In the genomic region with DNA sequence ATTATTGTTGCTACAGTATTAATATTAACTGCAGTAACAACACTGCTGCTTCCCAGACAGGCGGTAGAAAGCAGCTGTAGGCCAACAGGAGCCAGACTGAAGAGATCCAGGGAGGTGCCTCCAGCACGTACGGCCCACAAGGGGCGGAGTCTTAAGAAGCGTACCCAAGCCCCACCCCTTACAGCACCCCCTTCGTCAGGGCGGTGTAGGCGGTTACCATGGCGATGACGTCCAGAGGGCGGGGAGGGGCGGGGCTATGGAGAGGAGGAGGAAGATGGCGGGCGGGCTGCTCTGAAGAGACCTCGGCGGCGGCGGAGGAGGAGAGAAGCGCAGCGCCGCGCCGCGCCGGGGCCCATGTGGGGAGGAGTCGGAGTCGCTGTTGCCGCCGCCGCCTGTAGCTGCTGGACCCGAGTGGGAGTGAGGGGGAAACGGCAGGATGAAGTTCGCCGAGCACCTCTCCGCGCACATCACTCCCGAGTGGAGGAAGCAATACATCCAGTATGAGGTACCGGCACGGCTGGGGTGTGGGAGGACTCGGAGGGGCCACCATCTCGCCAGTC, we compare ENCODE assay signal across 1 cellular context.
TF ChIP-seq lines count a peak whose summit lies in the region.

Gene XPR1 (plus strand): TSS at position 257 of the 560 bp plus-strand sequence. CDS start 180 bp downstream, at position 437.

TF ChIP-seq in HepG2, 621 proteins besides CTCF, POLR2A, EP300 and RAD21 (continued from another document and continues in another):
- TF ChIP-seq, protein P1, sequence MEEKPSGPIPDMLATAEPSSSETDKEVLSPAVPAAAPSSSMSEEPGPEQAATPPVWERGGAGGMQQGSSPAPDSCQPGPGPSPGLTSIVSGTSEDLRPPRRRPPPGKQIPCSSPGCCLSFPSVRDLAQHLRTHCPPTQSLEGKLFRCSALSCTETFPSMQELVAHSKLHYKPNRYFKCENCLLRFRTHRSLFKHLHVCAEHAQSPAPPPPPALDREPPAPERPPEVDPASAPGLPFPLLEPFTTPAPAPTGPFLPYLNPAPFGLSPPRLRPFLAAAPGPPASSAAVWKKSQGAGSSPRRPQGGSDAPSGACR (CRISPR knock-in tag; IDR thresholded peaks at IDR 0.05) = no peak
- TF ChIP-seq NCOA2 (CRISPR knock-in tag; IDR thresholded peaks at IDR 0.05) (no peak), ZNF672 (CRISPR knock-in tag; IDR thresholded peaks at IDR 0.05) (no peak), RARG (CRISPR knock-in tag; IDR thresholded peaks at IDR 0.05; ENCODE audit: low read depth) (no peak), ZNF724P (CRISPR knock-in tag; IDR thresholded peaks at IDR 0.05; ENCODE audit: borderline replicate concordance) (no peak), FOSL2 (CRISPR knock-in tag; IDR thresholded peaks at IDR 0.05) (no peak), ZNF232 (CRISPR knock-in tag; IDR thresholded peaks at IDR 0.05; ENCODE audit: borderline replicate concordance) (no peak), ZNF713 (CRISPR knock-in tag; IDR thresholded peaks at IDR 0.05) (no peak), NFE2L1 (CRISPR knock-in tag; IDR thresholded peaks at IDR 0.05; ENCODE audit: borderline replicate concordance) (no peak), JDP2 (CRISPR knock-in tag; IDR thresholded peaks at IDR 0.05; ENCODE audit: borderline replicate concordance) (no peak), AHR (CRISPR knock-in tag; IDR thresholded peaks at IDR 0.05) (no peak), KLF12 (CRISPR knock-in tag; IDR thresholded peaks at IDR 0.05; ENCODE audit: borderline replicate concordance) (no peak), ZNF674 (CRISPR knock-in tag; IDR thresholded peaks at IDR 0.05; ENCODE audit: low read depth) (no peak), ZNF30 (CRISPR knock-in tag; IDR thresholded peaks at IDR 0.05) (no peak), ZUFSP (CRISPR knock-in tag; IDR thresholded peaks at IDR 0.05; ENCODE audit: borderline replicate concordance) (no peak), ZNF234 (CRISPR knock-in tag; conservative IDR thresholded peaks at IDR 0.05) (no peak), HMG20A (CRISPR knock-in tag; IDR thresholded peaks at IDR 0.05; ENCODE audit: borderline replicate concordance) (no peak), CENPX (CRISPR knock-in tag; IDR thresholded peaks at IDR 0.05) (no peak), ZBTB42 (CRISPR knock-in tag; IDR thresholded peaks at IDR 0.05) (no peak), SNAPC2 (CRISPR knock-in tag; IDR thresholded peaks at IDR 0.05) (no peak; the same call in 1 of the 2 replicates), ZNF577 (CRISPR knock-in tag; IDR thresholded peaks at IDR 0.05; ENCODE audit: borderline replicate concordance, low read depth) (no peak)
- TF ChIP-seq, protein P2, sequence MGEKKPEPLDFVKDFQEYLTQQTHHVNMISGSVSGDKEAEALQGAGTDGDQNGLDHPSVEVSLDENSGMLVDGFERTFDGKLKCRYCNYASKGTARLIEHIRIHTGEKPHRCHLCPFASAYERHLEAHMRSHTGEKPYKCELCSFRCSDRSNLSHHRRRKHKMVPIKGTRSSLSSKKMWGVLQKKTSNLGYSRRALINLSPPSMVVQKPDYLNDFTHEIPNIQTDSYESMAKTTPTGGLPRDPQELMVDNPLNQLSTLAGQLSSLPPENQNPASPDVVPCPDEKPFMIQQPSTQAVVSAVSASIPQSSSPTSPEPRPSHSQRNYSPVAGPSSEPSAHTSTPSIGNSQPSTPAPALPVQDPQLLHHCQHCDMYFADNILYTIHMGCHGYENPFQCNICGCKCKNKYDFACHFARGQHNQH (CRISPR knock-in tag; IDR thresholded peaks at IDR 0.05) = peak; percentile 60; the same call in 1 of the 2 replicates
- TF ChIP-seq, protein P3, sequence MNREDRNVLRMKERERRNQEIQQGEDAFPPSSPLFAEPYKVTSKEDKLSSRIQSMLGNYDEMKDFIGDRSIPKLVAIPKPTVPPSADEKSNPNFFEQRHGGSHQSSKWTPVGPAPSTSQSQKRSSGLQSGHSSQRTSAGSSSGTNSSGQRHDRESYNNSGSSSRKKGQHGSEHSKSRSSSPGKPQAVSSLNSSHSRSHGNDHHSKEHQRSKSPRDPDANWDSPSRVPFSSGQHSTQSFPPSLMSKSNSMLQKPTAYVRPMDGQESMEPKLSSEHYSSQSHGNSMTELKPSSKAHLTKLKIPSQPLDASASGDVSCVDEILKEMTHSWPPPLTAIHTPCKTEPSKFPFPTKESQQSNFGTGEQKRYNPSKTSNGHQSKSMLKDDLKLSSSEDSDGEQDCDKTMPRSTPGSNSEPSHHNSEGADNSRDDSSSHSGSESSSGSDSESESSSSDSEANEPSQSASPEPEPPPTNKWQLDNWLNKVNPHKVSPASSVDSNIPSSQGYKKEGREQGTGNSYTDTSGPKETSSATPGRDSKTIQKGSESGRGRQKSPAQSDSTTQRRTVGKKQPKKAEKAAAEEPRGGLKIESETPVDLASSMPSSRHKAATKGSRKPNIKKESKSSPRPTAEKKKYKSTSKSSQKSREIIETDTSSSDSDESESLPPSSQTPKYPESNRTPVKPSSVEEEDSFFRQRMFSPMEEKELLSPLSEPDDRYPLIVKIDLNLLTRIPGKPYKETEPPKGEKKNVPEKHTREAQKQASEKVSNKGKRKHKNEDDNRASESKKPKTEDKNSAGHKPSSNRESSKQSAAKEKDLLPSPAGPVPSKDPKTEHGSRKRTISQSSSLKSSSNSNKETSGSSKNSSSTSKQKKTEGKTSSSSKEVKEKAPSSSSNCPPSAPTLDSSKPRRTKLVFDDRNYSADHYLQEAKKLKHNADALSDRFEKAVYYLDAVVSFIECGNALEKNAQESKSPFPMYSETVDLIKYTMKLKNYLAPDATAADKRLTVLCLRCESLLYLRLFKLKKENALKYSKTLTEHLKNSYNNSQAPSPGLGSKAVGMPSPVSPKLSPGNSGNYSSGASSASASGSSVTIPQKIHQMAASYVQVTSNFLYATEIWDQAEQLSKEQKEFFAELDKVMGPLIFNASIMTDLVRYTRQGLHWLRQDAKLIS (CRISPR knock-in tag; IDR thresholded peaks at IDR 0.05) = no peak
- TF ChIP-seq, protein P4, sequence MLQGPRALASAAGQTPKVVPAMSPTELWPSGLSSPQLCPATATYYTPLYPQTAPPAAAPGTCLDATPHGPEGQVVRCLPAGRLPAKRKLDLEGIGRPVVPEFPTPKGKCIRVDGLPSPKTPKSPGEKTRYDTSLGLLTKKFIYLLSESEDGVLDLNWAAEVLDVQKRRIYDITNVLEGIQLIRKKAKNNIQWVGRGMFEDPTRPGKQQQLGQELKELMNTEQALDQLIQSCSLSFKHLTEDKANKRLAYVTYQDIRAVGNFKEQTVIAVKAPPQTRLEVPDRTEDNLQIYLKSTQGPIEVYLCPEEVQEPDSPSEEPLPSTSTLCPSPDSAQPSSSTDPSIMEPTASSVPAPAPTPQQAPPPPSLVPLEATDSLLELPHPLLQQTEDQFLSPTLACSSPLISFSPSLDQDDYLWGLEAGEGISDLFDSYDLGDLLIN (CRISPR knock-in tag; IDR thresholded peaks at IDR 0.05; ENCODE audit: borderline replicate concordance) = no peak
- TF ChIP-seq, protein P5, sequence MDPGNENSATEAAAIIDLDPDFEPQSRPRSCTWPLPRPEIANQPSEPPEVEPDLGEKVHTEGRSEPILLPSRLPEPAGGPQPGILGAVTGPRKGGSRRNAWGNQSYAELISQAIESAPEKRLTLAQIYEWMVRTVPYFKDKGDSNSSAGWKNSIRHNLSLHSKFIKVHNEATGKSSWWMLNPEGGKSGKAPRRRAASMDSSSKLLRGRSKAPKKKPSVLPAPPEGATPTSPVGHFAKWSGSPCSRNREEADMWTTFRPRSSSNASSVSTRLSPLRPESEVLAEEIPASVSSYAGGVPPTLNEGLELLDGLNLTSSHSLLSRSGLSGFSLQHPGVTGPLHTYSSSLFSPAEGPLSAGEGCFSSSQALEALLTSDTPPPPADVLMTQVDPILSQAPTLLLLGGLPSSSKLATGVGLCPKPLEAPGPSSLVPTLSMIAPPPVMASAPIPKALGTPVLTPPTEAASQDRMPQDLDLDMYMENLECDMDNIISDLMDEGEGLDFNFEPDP (CRISPR knock-in tag; conservative IDR thresholded peaks at IDR 0.05) = no peak
- TF ChIP-seq, protein P6, sequence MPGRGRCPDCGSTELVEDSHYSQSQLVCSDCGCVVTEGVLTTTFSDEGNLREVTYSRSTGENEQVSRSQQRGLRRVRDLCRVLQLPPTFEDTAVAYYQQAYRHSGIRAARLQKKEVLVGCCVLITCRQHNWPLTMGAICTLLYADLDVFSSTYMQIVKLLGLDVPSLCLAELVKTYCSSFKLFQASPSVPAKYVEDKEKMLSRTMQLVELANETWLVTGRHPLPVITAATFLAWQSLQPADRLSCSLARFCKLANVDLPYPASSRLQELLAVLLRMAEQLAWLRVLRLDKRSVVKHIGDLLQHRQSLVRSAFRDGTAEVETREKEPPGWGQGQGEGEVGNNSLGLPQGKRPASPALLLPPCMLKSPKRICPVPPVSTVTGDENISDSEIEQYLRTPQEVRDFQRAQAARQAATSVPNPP (CRISPR knock-in tag; IDR thresholded peaks at IDR 0.05) = no peak
- TF ChIP-seq, protein P7, sequence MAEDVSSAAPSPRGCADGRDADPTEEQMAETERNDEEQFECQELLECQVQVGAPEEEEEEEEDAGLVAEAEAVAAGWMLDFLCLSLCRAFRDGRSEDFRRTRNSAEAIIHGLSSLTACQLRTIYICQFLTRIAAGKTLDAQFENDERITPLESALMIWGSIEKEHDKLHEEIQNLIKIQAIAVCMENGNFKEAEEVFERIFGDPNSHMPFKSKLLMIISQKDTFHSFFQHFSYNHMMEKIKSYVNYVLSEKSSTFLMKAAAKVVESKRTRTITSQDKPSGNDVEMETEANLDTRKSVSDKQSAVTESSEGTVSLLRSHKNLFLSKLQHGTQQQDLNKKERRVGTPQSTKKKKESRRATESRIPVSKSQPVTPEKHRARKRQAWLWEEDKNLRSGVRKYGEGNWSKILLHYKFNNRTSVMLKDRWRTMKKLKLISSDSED (CRISPR knock-in tag; IDR thresholded peaks at IDR 0.05) = no peak
- TF ChIP-seq, protein P8, sequence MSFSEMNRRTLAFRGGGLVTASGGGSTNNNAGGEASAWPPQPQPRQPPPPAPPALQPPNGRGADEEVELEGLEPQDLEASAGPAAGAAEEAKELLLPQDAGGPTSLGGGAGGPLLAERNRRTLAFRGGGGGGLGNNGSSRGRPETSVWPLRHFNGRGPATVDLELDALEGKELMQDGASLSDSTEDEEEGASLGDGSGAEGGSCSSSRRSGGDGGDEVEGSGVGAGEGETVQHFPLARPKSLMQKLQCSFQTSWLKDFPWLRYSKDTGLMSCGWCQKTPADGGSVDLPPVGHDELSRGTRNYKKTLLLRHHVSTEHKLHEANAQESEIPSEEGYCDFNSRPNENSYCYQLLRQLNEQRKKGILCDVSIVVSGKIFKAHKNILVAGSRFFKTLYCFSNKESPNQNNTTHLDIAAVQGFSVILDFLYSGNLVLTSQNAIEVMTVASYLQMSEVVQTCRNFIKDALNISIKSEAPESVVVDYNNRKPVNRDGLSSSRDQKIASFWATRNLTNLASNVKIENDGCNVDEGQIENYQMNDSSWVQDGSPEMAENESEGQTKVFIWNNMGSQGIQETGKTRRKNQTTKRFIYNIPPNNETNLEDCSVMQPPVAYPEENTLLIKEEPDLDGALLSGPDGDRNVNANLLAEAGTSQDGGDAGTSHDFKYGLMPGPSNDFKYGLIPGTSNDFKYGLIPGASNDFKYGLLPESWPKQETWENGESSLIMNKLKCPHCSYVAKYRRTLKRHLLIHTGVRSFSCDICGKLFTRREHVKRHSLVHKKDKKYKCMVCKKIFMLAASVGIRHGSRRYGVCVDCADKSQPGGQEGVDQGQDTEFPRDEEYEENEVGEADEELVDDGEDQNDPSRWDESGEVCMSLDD (CRISPR knock-in tag; IDR thresholded peaks at IDR 0.05; ENCODE audit: borderline replicate concordance) = no peak
- TF ChIP-seq, protein P9, sequence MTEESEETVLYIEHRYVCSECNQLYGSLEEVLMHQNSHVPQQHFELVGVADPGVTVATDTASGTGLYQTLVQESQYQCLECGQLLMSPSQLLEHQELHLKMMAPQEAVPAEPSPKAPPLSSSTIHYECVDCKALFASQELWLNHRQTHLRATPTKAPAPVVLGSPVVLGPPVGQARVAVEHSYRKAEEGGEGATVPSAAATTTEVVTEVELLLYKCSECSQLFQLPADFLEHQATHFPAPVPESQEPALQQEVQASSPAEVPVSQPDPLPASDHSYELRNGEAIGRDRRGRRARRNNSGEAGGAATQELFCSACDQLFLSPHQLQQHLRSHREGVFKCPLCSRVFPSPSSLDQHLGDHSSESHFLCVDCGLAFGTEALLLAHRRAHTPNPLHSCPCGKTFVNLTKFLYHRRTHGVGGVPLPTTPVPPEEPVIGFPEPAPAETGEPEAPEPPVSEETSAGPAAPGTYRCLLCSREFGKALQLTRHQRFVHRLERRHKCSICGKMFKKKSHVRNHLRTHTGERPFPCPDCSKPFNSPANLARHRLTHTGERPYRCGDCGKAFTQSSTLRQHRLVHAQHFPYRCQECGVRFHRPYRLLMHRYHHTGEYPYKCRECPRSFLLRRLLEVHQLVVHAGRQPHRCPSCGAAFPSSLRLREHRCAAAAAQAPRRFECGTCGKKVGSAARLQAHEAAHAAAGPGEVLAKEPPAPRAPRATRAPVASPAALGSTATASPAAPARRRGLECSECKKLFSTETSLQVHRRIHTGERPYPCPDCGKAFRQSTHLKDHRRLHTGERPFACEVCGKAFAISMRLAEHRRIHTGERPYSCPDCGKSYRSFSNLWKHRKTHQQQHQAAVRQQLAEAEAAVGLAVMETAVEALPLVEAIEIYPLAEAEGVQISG (CRISPR knock-in tag; IDR thresholded peaks at IDR 0.05) = peak; percentile 36; the same call in 1 of the 2 replicates
- TF ChIP-seq, protein P10, sequence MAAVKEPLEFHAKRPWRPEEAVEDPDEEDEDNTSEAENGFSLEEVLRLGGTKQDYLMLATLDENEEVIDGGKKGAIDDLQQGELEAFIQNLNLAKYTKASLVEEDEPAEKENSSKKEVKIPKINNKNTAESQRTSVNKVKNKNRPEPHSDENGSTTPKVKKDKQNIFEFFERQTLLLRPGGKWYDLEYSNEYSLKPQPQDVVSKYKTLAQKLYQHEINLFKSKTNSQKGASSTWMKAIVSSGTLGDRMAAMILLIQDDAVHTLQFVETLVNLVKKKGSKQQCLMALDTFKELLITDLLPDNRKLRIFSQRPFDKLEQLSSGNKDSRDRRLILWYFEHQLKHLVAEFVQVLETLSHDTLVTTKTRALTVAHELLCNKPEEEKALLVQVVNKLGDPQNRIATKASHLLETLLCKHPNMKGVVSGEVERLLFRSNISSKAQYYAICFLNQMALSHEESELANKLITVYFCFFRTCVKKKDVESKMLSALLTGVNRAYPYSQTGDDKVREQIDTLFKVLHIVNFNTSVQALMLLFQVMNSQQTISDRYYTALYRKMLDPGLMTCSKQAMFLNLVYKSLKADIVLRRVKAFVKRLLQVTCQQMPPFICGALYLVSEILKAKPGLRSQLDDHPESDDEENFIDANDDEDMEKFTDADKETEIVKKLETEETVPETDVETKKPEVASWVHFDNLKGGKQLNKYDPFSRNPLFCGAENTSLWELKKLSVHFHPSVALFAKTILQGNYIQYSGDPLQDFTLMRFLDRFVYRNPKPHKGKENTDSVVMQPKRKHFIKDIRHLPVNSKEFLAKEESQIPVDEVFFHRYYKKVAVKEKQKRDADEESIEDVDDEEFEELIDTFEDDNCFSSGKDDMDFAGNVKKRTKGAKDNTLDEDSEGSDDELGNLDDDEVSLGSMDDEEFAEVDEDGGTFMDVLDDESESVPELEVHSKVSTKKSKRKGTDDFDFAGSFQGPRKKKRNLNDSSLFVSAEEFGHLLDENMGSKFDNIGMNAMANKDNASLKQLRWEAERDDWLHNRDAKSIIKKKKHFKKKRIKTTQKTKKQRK (IDR thresholded peaks at IDR 0.05; ENCODE audit: low read length) = no peak
